Comparison of ENCODE assay signal across 6 cellular contexts in genomic region chr7:27115161-27116018, GRCh38. TPM values are rescaled to one million over a fixed set of nuclear protein-coding genes. Genes with fewer than 3 reads are reported as not detected.
DNase-seq lines count a peak whose midpoint lies in the region; ATAC-seq and TF ChIP-seq lines count a peak whose summit lies in the region.

No MANE protein-coding gene starts in this region.

- peak overlapping the region; percentile 88 for H3K4me3 Mint-ChIP-seq in mesothelial cell of epicardium
- no peak overlapping the region for H3K4me3 Mint-ChIP-seq in H9

- H2AFZ ChIP-seq in H9 (ENCODE audit: low read length) = no peak overlapping the region

- H4K8ac ChIP-seq in H9 (replicated peaks; ENCODE audit: insufficient read length, low read depth, low read length) = no peak overlapping the region

- H3K27ac ChIP-seq in adrenal gland = peak overlapping the region; percentile 30 to 91 (median 61)
- no peak overlapping the region for H3K27ac ChIP-seq in H9 (ENCODE audit: insufficient read length, low read depth, low read length)

- no peak for TF ChIP-seq CTCF in adrenal gland (IDR thresholded peaks at IDR 0.05)
- TF ChIP-seq CTCF in mesothelial cell of epicardium (IDR thresholded peaks at IDR 0.05; ENCODE audit: unreplicated experiment) = no peak
- TF ChIP-seq CTCF in H9 (conservative IDR thresholded peaks at IDR 0.05) = no peak

- H3K36me3 Mint-ChIP-seq in mesothelial cell of epicardium = peaks cover 21% of the 10 kb centered on the region
- peaks cover 0 to 5% (median 0%) of the 10 kb centered on the region in 3 experiments; a peak in 1 of 7 replicates for H3K36me3 Mint-ChIP-seq in H9 (ENCODE audit: insufficient read depth in 1 of 3, low read depth in 3 of 3)

- no peak overlapping the region for H2BK20ac ChIP-seq in H9 (ENCODE audit: low read depth, low read length, poor library complexity, severe bottlenecking)

- H3K4me1 Mint-ChIP-seq in mesothelial cell of epicardium (peaks cover 55% of the 10 kb centered on the region), H9 (peaks cover 8 to 19% of the 10 kb centered on the region in 2 experiments; a peak in 3 of 4 replicates)

- H2BK120ac ChIP-seq in H9 (ENCODE audit: low read depth, low read length, poor library complexity, severe bottlenecking) = no peak overlapping the region

- H3K79me2 ChIP-seq in H9 (ENCODE audit: insufficient read depth, low read length) = no peaks in the 10 kb centered on the region

- no peak for TF ChIP-seq POLR2A in adrenal gland (IDR thresholded peaks at IDR 0.05)

- no peak overlapping the region for H2BK15ac ChIP-seq in H9 (ENCODE audit: low read depth, low read length)

- peak; percentile 18 for DNase-seq in DMS53 treated with DMSO at 0.1 percent for 48 hours (lab: John Stamatoyannopoulos, UW; ENCODE audit: unreplicated experiment)
- peak in 2 of 7 donors; percentile 18 to 23 for DNase-seq in adrenal gland
- peak in 1 of 2 experiments; percentile 66 for DNase-seq in mesothelial cell of epicardium (ENCODE audit: low spot score in 2 of 2, unreplicated experiment in 2 of 2)
- no peak for DNase-seq in H9
- DNase-seq in foreskin melanocyte = no peak

- H3K4me3 ChIP-seq in adrenal gland = peak overlapping the region in 2 of 4 donors; percentile 17 to 44

- no peak overlapping the region for H3K18ac ChIP-seq in H9 (ENCODE audit: insufficient read length, low read depth, low read length)

- no peak overlapping the region for H3K4me2 ChIP-seq in H9 (ENCODE audit: insufficient read depth, insufficient read length, low read length)

- no peaks in the 10 kb centered on the region for H3K79me1 ChIP-seq in H9 (ENCODE audit: insufficient read depth, low read depth, low read length, poor library complexity, severe bottlenecking)

- no peaks in the 10 kb centered on the region for H3K9me3 Mint-ChIP-seq in mesothelial cell of epicardium
- H3K9me3 Mint-ChIP-seq in H9 = peaks cover 0 to 7% of the 10 kb centered on the region in 2 experiments; a peak in 3 of 5 replicates

- no peak overlapping the region for H2BK5ac ChIP-seq in H9 (ENCODE audit: insufficient read length, low read length)

- H3K9me3 ChIP-seq in adrenal gland (replicated peaks in 1 of 3) = no peaks in the 10 kb centered on the region
- no peaks in the 10 kb centered on the region for H3K9me3 ChIP-seq in H9 (ENCODE audit: control insufficient read depth, low read depth, low read length)

- no peaks in the 10 kb centered on the region for H4K20me1 ChIP-seq in H9 (ENCODE audit: control insufficient read depth, insufficient read depth, insufficient read length)

- H3K27me3 ChIP-seq in adrenal gland (no peaks in the 10 kb centered on the region), H9 (ENCODE audit: insufficient read depth, low read length) (peaks cover 97% of the 10 kb centered on the region)

- H4K91ac ChIP-seq in H9 (ENCODE audit: insufficient read length, low read depth, low read length) = no peak overlapping the region

- H3K23ac ChIP-seq in H9 (ENCODE audit: insufficient read length, low read depth, low read length) = no peak overlapping the region

- 47 to 77% (median 53%) methylated on average over 23 to 44 of the region's 44 CpGs for WGBS in adrenal gland, 4 donors
- WGBS in H9 (ENCODE audit: extremely low coverage, insufficient read length, low lambda C conversion rate) = no CpG with 5 or more reads among the region's 44 CpGs

- no peak overlapping the region for H2BK12ac ChIP-seq in H9 (ENCODE audit: insufficient read length, low read depth, low read length)

- H3K4ac ChIP-seq in H9 (ENCODE audit: low read depth, low read length) = no peak overlapping the region

- H3T11ph ChIP-seq in H9 (ENCODE audit: low read length) = no peak overlapping the region

- intact Hi-C loops in adrenal gland (cut with DNase I) = no loop called here

- H3K27ac Mint-ChIP-seq in mesothelial cell of epicardium = peak overlapping the region; percentile 100
- H3K27ac Mint-ChIP-seq in H9 = no peak overlapping the region

- ATAC-seq in GM18502 (IDR thresholded peaks at IDR 0.05; ENCODE audit: poor library complexity, unreplicated experiment) = no peak

- no peak overlapping the region for H4K5ac ChIP-seq in H9 (ENCODE audit: insufficient read length, low read depth, low read length)

- H3K23me2 ChIP-seq in H9 (ENCODE audit: insufficient read length, low read depth, low read length, poor library complexity, severe bottlenecking) = peaks cover 3% of the 10 kb centered on the region

- no peak overlapping the region for H3K14ac ChIP-seq in H9 (ENCODE audit: insufficient read depth, low read length)

- H3K56ac ChIP-seq in H9 (ENCODE audit: insufficient read length, low read depth, low read length) = no peak overlapping the region

- no peak overlapping the region for H3K9ac ChIP-seq in H9 (ENCODE audit: extremely low read depth, insufficient read length, low read length)

- no peak overlapping the region for H2AK5ac ChIP-seq in H9 (ENCODE audit: insufficient read length, low read length)

- H3K36me3 ChIP-seq in adrenal gland (replicated peaks in 1 of 2) = no peaks in the 10 kb centered on the region

- H3K27me3 Mint-ChIP-seq in mesothelial cell of epicardium (ENCODE audit: low read depth) = no peaks in the 10 kb centered on the region
- peaks cover 98% of the 10 kb centered on the region for H3K27me3 Mint-ChIP-seq in H9 (ENCODE audit: low read depth)

- H3K4me1 ChIP-seq in adrenal gland (replicated peaks in 1 of 2) (peaks cover 0 to 14% of the 10 kb centered on the region in 2 donors), H9 (ENCODE audit: insufficient read depth, low read length) (no peaks in the 10 kb centered on the region)

RNA-seq across cellular contexts. Expression of gene HOXA2, which starts 12.9 kb away (rescaled TPM):
- total RNA-seq in adrenal gland (1 to 10 TPM in 5 of 8 donors, under 1 TPM in 2, not detected in 1; 0.41 to 1.9 (median 1.1) TPM), mesothelial cell of epicardium (30.3 to 33.9 TPM (median 30.8 TPM) in 3 replicates), H9 (2021) (not detected in 2 replicates)
- polyA plus RNA-seq in adrenal gland = 1 to 10 TPM; 1.2 to 2.8 (median 2.0) TPM

RNA-seq across cellular contexts. Expression of gene HOXA4, which starts 15.2 kb away (rescaled TPM):
- total RNA-seq in adrenal gland (10 to 100 TPM in 1 of 8 donors, 1 to 10 TPM in 7; 3.5 to 10.9 (median 5.6) TPM), mesothelial cell of epicardium (51.0 to 55.9 TPM (median 54.7 TPM) in 3 replicates), H9 (2021) (not detected in 2 replicates)
- polyA plus RNA-seq in adrenal gland = 10 to 100 TPM in 2 of 3 donors, 1 to 10 TPM in 1; 9.3 to 12.6 (median 11.3) TPM

RNA-seq across cellular contexts. Expression of gene HOXA1, which starts 19.6 kb away (rescaled TPM):
- total RNA-seq in adrenal gland (1 to 10 TPM in 2 of 8 donors, under 1 TPM in 5, not detected in 1; 0.18 to 1.1 (median 0.90) TPM), mesothelial cell of epicardium (13.7 to 14.6 TPM (median 14.0 TPM) in 3 replicates), H9 (2021) (0.11 TPM in 1 of 2 replicates, not detected in the other)
- polyA plus RNA-seq in adrenal gland = under 1 TPM; 0.30 to 0.97 (median 0.32) TPM

RNA-seq across cellular contexts. Expression of gene HOXA5, which starts 28.1 kb away (rescaled TPM):
- total RNA-seq in adrenal gland (100 to 1,000 TPM in 1 of 8 donors, 10 to 100 TPM in 7; 39.2 to 132 (median 65.7) TPM), mesothelial cell of epicardium (128 to 133 TPM (median 133 TPM) in 3 replicates), H9 (2021) (not detected in 2 replicates)
- 10 to 100 TPM; 21.8 to 42.0 (median 25.9) TPM for polyA plus RNA-seq in adrenal gland

RNA-seq across cellular contexts. Expression of gene HOXA6, which starts 32.2 kb away (rescaled TPM):
- total RNA-seq in adrenal gland (10 to 100 TPM in 7 of 8 donors, 1 to 10 TPM in 1; 8.5 to 27.2 (median 16.8) TPM), mesothelial cell of epicardium (43.7 to 45.6 TPM (median 44.4 TPM) in 3 replicates), H9 (2021) (not detected in 2 replicates)
- 1 to 10 TPM; 1.3 to 5.6 (median 1.4) TPM for polyA plus RNA-seq in adrenal gland

Comparison
In these comparisons a context has a peak if more than half of its experiments do, and no peak if none do; other contexts are left out.
1. RNA of gene HOXA2, which starts 12.9 kb away (total RNA-seq): 30.3 to 33.9 TPM in mesothelial cell of epicardium; 0.41 to 1.9 TPM in adrenal gland and not detected in H9; every median in the first group is over 10 times any median in the second.